8 cellular contexts compared by ENCODE assay signal in the genomic region with DNA sequence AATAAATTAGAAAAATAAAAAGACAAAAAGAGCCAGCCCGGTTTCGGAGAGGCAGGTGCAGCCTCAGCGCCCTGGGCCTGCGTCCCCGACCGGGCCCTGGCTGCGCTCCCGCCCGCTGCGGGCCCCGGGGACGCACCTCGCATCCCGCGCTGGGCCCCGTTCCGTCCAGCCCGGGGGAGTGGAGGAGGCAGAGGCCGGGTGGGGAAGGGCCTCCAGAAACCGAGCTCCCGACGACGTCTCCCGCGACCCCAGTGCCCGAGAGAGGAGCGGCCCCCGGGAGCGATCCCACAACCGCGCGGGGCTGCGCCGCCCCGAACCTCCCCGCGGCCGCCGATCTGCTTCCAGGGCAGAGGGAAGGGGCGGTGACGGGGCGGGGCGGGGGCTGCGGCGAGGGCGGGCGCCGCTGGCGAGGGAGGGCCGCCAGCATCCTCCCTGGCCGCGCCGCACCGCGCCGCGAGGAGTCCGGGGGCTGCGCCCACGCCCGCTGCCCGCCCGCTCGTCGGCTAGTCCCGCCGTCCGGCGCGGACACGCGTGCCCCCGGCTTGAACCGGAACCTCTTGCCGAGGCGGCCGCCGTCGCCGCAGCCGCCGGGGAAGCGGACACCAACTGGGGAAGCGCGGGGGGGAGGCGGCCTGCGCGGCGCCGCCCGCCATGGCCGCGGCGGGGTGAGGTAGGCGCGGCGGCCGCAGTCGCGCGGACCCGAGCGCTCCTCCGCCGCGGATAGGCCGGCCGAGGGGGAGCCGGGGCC. TPM values are rescaled to one million over a fixed set of nuclear protein-coding genes. Genes with fewer than 3 reads are reported as not detected.
DNase-seq lines count a peak whose midpoint lies in the region; ATAC-seq lines count a peak whose summit lies in the region.

A gene (plus strand): TSS at position 426 of the 748 bp plus-strand sequence. CDS start 545 bp downstream, outside the sequence.

- peak within 1 kb of the TSS; percentile 92 for H2BK15ac ChIP-seq in mesenchymal stem cell (ENCODE audit: low read depth, poor library complexity, severe bottlenecking)

- H2BK5ac ChIP-seq in mesenchymal stem cell (ENCODE audit: low read depth, low read length, poor library complexity, severe bottlenecking), result no peak within 1 kb of the TSS

- H3K27me3 ChIP-seq in mesenchymal stem cell (ENCODE audit: control insufficient read depth in 1 of 2, insufficient read depth in 1 of 2, low read length in 2 of 2), result no peaks in the 10 kb centered on the region

- H4K8ac ChIP-seq in mesenchymal stem cell (ENCODE audit: low read length), result peak within 1 kb of the TSS; percentile 76

- peak within 1 kb of the TSS; percentile 92 for H3K4me2 ChIP-seq in mesenchymal stem cell (ENCODE audit: low read length, poor library complexity, severe bottlenecking)

- 2% methylated on average over 42 of the region's 109 CpGs for WGBS in mesenchymal stem cell

- peaks cover 13% of the 10 kb centered on the region for H3K4me1 ChIP-seq in mesenchymal stem cell (ENCODE audit: control insufficient read depth, insufficient read depth, low read depth, low read length)

- no peaks in the 10 kb centered on the region for H3K9me3 Mint-ChIP-seq in effector memory CD8-positive, alpha-beta T cell

- peaks cover 11% of the 10 kb centered on the region for H3K79me1 ChIP-seq in mesenchymal stem cell (replicated peaks; ENCODE audit: low read length, poor library complexity, severe bottlenecking)

- peak within 1 kb of the TSS; percentile 80 for H2AFZ ChIP-seq in mesenchymal stem cell (ENCODE audit: low read depth, low read length)

- no peak within 1 kb of the TSS for H2AK5ac ChIP-seq in mesenchymal stem cell (ENCODE audit: low read length, severe bottlenecking)

- peaks cover 0 to 11% of the 10 kb centered on the region in 2 experiments for H3K36me3 ChIP-seq in mesenchymal stem cell (ENCODE audit: control insufficient read depth in 1 of 2, insufficient read depth in 2 of 2, low read depth in 1 of 2, low read length in 2 of 2)

- H3K4ac ChIP-seq in mesenchymal stem cell (ENCODE audit: low read depth in 1 of 2, low read length in 2 of 2), result peak within 1 kb of the TSS; percentile 62 to 88

- peak within 1 kb of the TSS; percentile 97 for H4K91ac ChIP-seq in mesenchymal stem cell (ENCODE audit: low read length)

- H3K27me3 Mint-ChIP-seq in effector memory CD8-positive, alpha-beta T cell, result no peaks in the 10 kb centered on the region

- ATAC-seq in GM18858 (IDR thresholded peaks at IDR 0.05; ENCODE audit: unreplicated experiment) (peak; percentile 39), HG03045 (IDR thresholded peaks at IDR 0.05; ENCODE audit: unreplicated experiment) (peak; percentile 70)
- peak; percentile 81 for ATAC-seq in effector memory CD8-positive, alpha-beta T cell (replicated peaks)

- peak within 1 kb of the TSS in 1 of 2 experiments; percentile 63 for H2BK12ac ChIP-seq in mesenchymal stem cell (ENCODE audit: low read length in 2 of 2)

- H3K27ac Mint-ChIP-seq in effector memory CD8-positive, alpha-beta T cell, result peak within 1 kb of the TSS; percentile 94 to 97

- H3K4me1 Mint-ChIP-seq in effector memory CD8-positive, alpha-beta T cell (ENCODE audit: low read depth in 2 of 2), result peaks cover 44 to 57% of the 10 kb centered on the region in 2 donors

- peak within 1 kb of the TSS; percentile 92 for H3K9ac ChIP-seq in mesenchymal stem cell (ENCODE audit: low read length)

- peak within 1 kb of the TSS; percentile 92 for H2BK120ac ChIP-seq in mesenchymal stem cell (ENCODE audit: low read depth, low read length)

- peak; percentile 36 for DNase-seq in A172 (ENCODE audit: low spot score)
- peak; percentile 67 for DNase-seq in NCI-H748 (lab: John Stamatoyannopoulos, UW; ENCODE audit: unreplicated experiment)
- DNase-seq in activated CD8-positive, alpha-beta memory T cell treated with anti-CD3 and anti-CD28 coated beads for 24 hours, result peak; percentile 90
- DNase-seq in effector memory CD8-positive, alpha-beta T cell, result peak; percentile 54 to 63 (median 56)
- DNase-seq in mesenchymal stem cell, result peak; percentile 72
- peak; percentile 70 for DNase-seq in stimulated activated CD8-positive, alpha-beta memory T cell treated with anti-CD3 and anti-CD28 coated beads, Interleukin-12 subunit alpha, Interleukin-12 subunit beta, amount 100 ng/mL, for 4 hours (ENCODE audit: low read depth)

- H3K14ac ChIP-seq in mesenchymal stem cell (ENCODE audit: low read length in 2 of 2), result peak within 1 kb of the TSS; percentile 11 to 90

- H3K18ac ChIP-seq in mesenchymal stem cell (ENCODE audit: low read depth in 1 of 2, low read length in 2 of 2), result peak within 1 kb of the TSS; percentile 87 to 91

- H3K27ac ChIP-seq in mesenchymal stem cell (ENCODE audit: low read length, poor library complexity, severe bottlenecking), result no peak within 1 kb of the TSS

- H3K4me3 ChIP-seq in mesenchymal stem cell (ENCODE audit: insufficient read depth in 1 of 2, low read depth in 1 of 2, low read length in 2 of 2), result peak within 1 kb of the TSS; percentile 86 to 96

- H3K23ac ChIP-seq in mesenchymal stem cell (ENCODE audit: low read length in 2 of 2), result peak within 1 kb of the TSS in 1 of 2 experiments; percentile 46

- H3K9me3 ChIP-seq in mesenchymal stem cell (ENCODE audit: control insufficient read depth, low read length), result no peaks in the 10 kb centered on the region

- peaks cover 13% of the 10 kb centered on the region for H3K36me3 Mint-ChIP-seq in effector memory CD8-positive, alpha-beta T cell (ENCODE audit: insufficient read depth)

- H3K4me3 Mint-ChIP-seq in effector memory CD8-positive, alpha-beta T cell, result peak within 1 kb of the TSS; percentile 97 to 98

RNA-seq across cellular contexts. Expression of the gene that starts here (rescaled TPM):
- 44.4 and 49.9 TPM in 2 replicates for total RNA-seq in A172 (2014; rRNA removed; shearing (Covaris generic))
- 45.3 TPM for polyA plus RNA-seq in mesenchymal stem cell (2013, experiment 1 of 2)
- 48.1 TPM for polyA plus RNA-seq in mesenchymal stem cell (2013, experiment 2 of 2)

Comparison
In these comparisons a context has a peak if more than half of its experiments do, and no peak if none do; other contexts are left out.
1. DNase-seq: peak in every context shown above with its lines; median percentile 90 in activated CD8-positive, alpha-beta memory T cell treated with anti-CD3 and anti-CD28 coated beads for 24 hours; 72 in mesenchymal stem cell; 70 in stimulated activated CD8-positive, alpha-beta memory T cell treated with anti-CD3 and anti-CD28 coated beads, Interleukin-12 subunit alpha, Interleukin-12 subunit beta, amount 100 ng/mL, for 4 hours; 67 in NCI-H748; 56 in effector memory CD8-positive, alpha-beta T cell; 36 in A172.